In genomic region chr22:27919943-27920755, GRCh38 we compare ENCODE assay signal across 8 cellular contexts. TPM values are rescaled to one million over a fixed set of nuclear protein-coding genes. Genes with fewer than 3 reads are reported as not detected.
DNase-seq lines count a peak whose midpoint lies in the region; ATAC-seq and TF ChIP-seq lines count a peak whose summit lies in the region.

No MANE protein-coding gene starts in this region.

- no peaks in the 10 kb centered on the region for H3F3A ChIP-seq in SU-DHL-6 (ENCODE audit: insufficient read depth)

- H3K9me3 ChIP-seq in SU-DHL-6 (ENCODE audit: insufficient read depth, low read length) (no peaks in the 10 kb centered on the region), muscle layer of duodenum (ENCODE audit: control insufficient read depth in 1 of 2, low read length in 2 of 2) (no peaks in the 10 kb centered on the region)

- H3K27me3 ChIP-seq in SU-DHL-6 (ENCODE audit: low read length) (no peaks in the 10 kb centered on the region), muscle layer of duodenum (ENCODE audit: low read depth, low read length) (no peaks in the 10 kb centered on the region)

- H3K4me2 ChIP-seq in SU-DHL-6 (ENCODE audit: low read depth, low read length, poor library complexity, severe bottlenecking): peak overlapping the region; percentile 73

- H3K27ac ChIP-seq in SU-DHL-6 (ENCODE audit: low read depth, low read length) (peak overlapping the region; percentile 34), muscle layer of duodenum (ENCODE audit: low read length) (peak overlapping the region; percentile 97)

- peak overlapping the region; percentile 65 for H3K9ac ChIP-seq in SU-DHL-6 (ENCODE audit: low read length)

- H4K20me1 ChIP-seq in SU-DHL-6 (ENCODE audit: low read depth, low read length): peaks cover 31% of the 10 kb centered on the region

- in situ Hi-C loops in Caki2 (cut with HindIII; ENCODE audit: low pct_unique_long_range_greater_than_20kb, low sequenced_read_pairs): no loop called here

- ATAC-seq in GM19395 (IDR thresholded peaks at IDR 0.05; ENCODE audit: unreplicated experiment): peak; percentile 47
- ATAC-seq in HG03558 (IDR thresholded peaks at IDR 0.05; ENCODE audit: extremely low read depth, unreplicated experiment): peak; percentile 17
- peak; percentile 14 for ATAC-seq in esophagus mucosa

- H3K9me2 ChIP-seq in SU-DHL-6 (replicated peaks; ENCODE audit: insufficient read depth, low read length): no peaks in the 10 kb centered on the region

- no peak for TF ChIP-seq CTCF in SU-DHL-6 (IDR thresholded peaks at IDR 0.05; ENCODE audit: insufficient read depth, low read length, poor library complexity, severe bottlenecking)

- H3K36me3 ChIP-seq in SU-DHL-6 (ENCODE audit: low read length) (peaks cover 4% of the 10 kb centered on the region; the same call in 1 of the 2 replicates), muscle layer of duodenum (ENCODE audit: control insufficient read depth in 1 of 2, insufficient read depth in 2 of 2, low read length in 2 of 2) (peaks cover 0 to 7% of the 10 kb centered on the region in 2 donors)

- peaks cover 19 to 36% of the 10 kb centered on the region in 2 donors for H3K4me1 ChIP-seq in muscle layer of duodenum (ENCODE audit: control insufficient read depth in 1 of 2, insufficient read depth in 2 of 2, low read length in 2 of 2)

- DNase-seq in Caki2 (ENCODE audit: low read depth): peak; percentile 66
- DNase-seq in GM19240 (ENCODE audit: insufficient read length, low spot score): no peak
- no peak for DNase-seq in activated CD8-positive, alpha-beta memory T cell treated with anti-CD3 and anti-CD28 coated beads for 24 hours

- H2AFZ ChIP-seq in SU-DHL-6 (ENCODE audit: low read depth, low read length, severe bottlenecking): peak overlapping the region; percentile 38

- H3K79me2 ChIP-seq in SU-DHL-6 (ENCODE audit: insufficient read depth, low read length): peaks cover 74% of the 10 kb centered on the region

- H3K4me3 ChIP-seq in SU-DHL-6 (ENCODE audit: insufficient read depth, low read length, poor library complexity, severe bottlenecking) (peak overlapping the region; percentile 53), muscle layer of duodenum (ENCODE audit: low read depth in 1 of 2, low read length in 2 of 2) (peak overlapping the region; percentile 77 to 80)

RNA-seq across cellular contexts. Expression of gene PITPNB, which starts 1.1 kb away (rescaled TPM):
- 8.6 and 11.0 TPM in 2 replicates for total RNA-seq in Caki2 (2014; rRNA removed; shearing (Covaris generic); ENCODE audit: low replicate concordance)
- 61.9 TPM for total RNA-seq in esophagus mucosa
